In the genomic region with DNA sequence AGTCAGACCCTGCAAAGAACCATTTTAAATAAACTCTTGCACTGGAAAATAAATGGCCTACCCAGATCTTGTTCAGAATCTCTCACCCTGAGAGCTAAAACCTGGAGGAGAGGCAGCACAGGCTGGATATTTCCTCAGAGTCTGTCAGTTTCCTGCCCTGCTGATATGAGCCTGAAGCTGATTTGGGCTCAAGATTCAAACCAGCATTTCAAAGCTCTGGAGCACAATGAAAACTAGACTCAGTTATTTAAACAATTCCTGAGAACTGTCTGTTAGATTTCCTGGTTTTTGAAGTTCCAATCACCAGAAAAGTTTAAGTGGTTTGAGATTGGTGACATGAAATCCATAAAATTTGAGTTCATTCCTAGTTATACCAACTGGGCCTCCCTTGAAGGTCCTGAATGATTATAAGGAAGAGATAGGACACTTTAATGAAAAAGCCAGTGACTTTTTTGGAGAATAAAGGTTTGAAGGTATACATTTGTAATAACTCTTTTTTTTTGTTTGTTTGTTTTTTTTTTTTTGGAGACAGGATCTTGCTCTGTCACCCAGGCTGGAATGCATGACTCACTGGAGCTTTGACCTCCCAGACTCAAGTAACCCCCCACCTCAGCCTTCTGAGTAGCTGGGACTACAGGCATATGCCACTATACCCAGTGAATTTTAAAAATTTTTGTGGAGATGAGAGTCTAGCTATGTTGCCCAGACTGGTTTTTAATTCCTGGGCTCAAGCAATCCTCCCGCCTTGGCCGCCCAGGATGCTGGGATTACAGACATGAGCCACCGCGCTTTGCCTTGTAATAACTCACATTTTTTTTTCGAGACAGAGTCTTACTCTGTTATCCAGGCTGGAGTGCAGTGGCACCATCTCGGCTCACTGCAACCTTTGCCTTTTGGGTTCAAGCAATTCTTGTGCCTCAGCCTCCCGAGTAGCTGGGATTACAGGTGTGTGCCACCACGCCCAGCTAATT, we compare ENCODE assay signal across 1 cellular context.
TF ChIP-seq lines count a peak whose summit lies in the region.

No MANE protein-coding gene starts in this region.

TF ChIP-seq in A549, 52 proteins besides CTCF, POLR2A, EP300 and RAD21:
- peak; percentile 44; the same call in 1 of the 2 replicates for TF ChIP-seq GATA3 (IDR thresholded peaks at IDR 0.05; ENCODE audit: borderline replicate concordance)
- TF ChIP-seq JUNB (IDR thresholded peaks at IDR 0.05): peak; percentile 65
- TF ChIP-seq FOSL2 (IDR thresholded peaks at IDR 0.05): peak; percentile 43; the same call in 1 of the 2 replicates
- TF ChIP-seq FOSL2 (CRISPR knock-in tag; IDR thresholded peaks at IDR 0.05): peak; percentile 49
- no peak; a peak in 1 of 5 replicates for TF ChIP-seq JUN (IDR thresholded peaks at IDR 0.05)
